Comparison of ENCODE assay signal across 29 cellular contexts in genomic region chr19:32251634-32252332, GRCh38.
"Had no signal": no experiment of that assay in that cellular context is flagged by ENCODE, and none has a peak within 500 bp of the region (broad histone marks: within the 10 kb centered on the region; RNA-seq: fewer than 3 reads in every experiment).

No MANE protein-coding gene starts in this region.

- H3K27ac Mint-ChIP-seq: naive thymus-derived CD8-positive, alpha-beta T cell; natural killer cell treated with Interleukin-12 subunit alpha and Interleukin-12 subunit beta and Interleukin-15 and Interleukin-18, amount 100 ng/mL, for 72 hours; nephron progenitor cell; progenitor cell of endocrine pancreas; stimulated activated effector memory CD8-positive, alpha-beta T cell treated with anti-CD3 and anti-CD28 coated beads, Interleukin-12 subunit alpha, Interleukin-12 subunit beta, amount 100 ng/mL, for 72 hours; stimulated activated naive B cell treated with anti-CD40 and anti-IgM and Interleukin-4, amounts not matched to agents 10 μg/mL and 1 μg/mL and 100 μg/mL, for 72 hours; stimulated activated naive CD8-positive, alpha-beta T cell treated with anti-CD3 and anti-CD28 coated beads, Interleukin-15, Interleukin-2, amounts not matched to agents 100 ng/mL and 50 ng/mL, for 24 hours had no signal

- ATAC-seq: naive thymus-derived CD8-positive, alpha-beta T cell; natural killer cell treated with Interleukin-12 subunit alpha and Interleukin-12 subunit beta and Interleukin-15 and Interleukin-18, amount 100 ng/mL, for 72 hours; psoas muscle; right cardiac atrium; sciatic nerve; stimulated activated effector memory CD8-positive, alpha-beta T cell treated with anti-CD3 and anti-CD28 coated beads, Interleukin-12 subunit alpha, Interleukin-12 subunit beta, amount 100 ng/mL, for 72 hours; stimulated activated naive B cell treated with anti-CD40 and anti-IgM and Interleukin-4, amounts not matched to agents 10 μg/mL and 1 μg/mL and 100 μg/mL, for 72 hours had no signal

- H2AFZ ChIP-seq: parathyroid adenoma had no signal

- H3K27me3 ChIP-seq: ovary, thyroid gland, upper lobe of left lung, vagina had no signal

- H3K4me1 Mint-ChIP-seq: naive thymus-derived CD8-positive, alpha-beta T cell; neural crest cell; stimulated activated effector memory CD8-positive, alpha-beta T cell treated with anti-CD3 and anti-CD28 coated beads, Interleukin-12 subunit alpha, Interleukin-12 subunit beta, amount 100 ng/mL, for 72 hours; stimulated activated naive B cell treated with anti-CD40 and anti-IgM and Interleukin-4, amounts not matched to agents 10 μg/mL and 1 μg/mL and 100 μg/mL, for 72 hours had no signal

- H3K9ac ChIP-seq: parathyroid adenoma had no signal

- H3K9me3 Mint-ChIP-seq: naive thymus-derived CD8-positive, alpha-beta T cell; natural killer cell treated with Interleukin-12 subunit alpha and Interleukin-12 subunit beta and Interleukin-15 and Interleukin-18, amount 100 ng/mL, for 72 hours; neural crest cell; stimulated activated effector memory CD8-positive, alpha-beta T cell treated with anti-CD3 and anti-CD28 coated beads, Interleukin-12 subunit alpha, Interleukin-12 subunit beta, amount 100 ng/mL, for 72 hours; stimulated activated naive CD8-positive, alpha-beta T cell treated with anti-CD3 and anti-CD28 coated beads, Interleukin-15, Interleukin-2, amounts not matched to agents 100 ng/mL and 50 ng/mL, for 24 hours had no signal

- H3K4me1 ChIP-seq: parathyroid adenoma, psoas muscle, stomach, thyroid gland, tibial nerve, upper lobe of left lung, vagina had no signal

- H3K27ac ChIP-seq: ovary, parathyroid adenoma, psoas muscle, stomach, thoracic aorta, thyroid gland, tibial nerve, upper lobe of left lung, vagina had no signal

- H3K36me3 Mint-ChIP-seq: naive thymus-derived CD8-positive, alpha-beta T cell; natural killer cell treated with Interleukin-12 subunit alpha and Interleukin-12 subunit beta and Interleukin-15 and Interleukin-18, amount 100 ng/mL, for 72 hours; stimulated activated effector memory CD8-positive, alpha-beta T cell treated with anti-CD3 and anti-CD28 coated beads, Interleukin-12 subunit alpha, Interleukin-12 subunit beta, amount 100 ng/mL, for 72 hours; stimulated activated naive B cell treated with anti-CD40 and anti-IgM and Interleukin-4, amounts not matched to agents 10 μg/mL and 1 μg/mL and 100 μg/mL, for 72 hours had no signal

- DNase-seq: naive thymus-derived CD8-positive, alpha-beta T cell; nephron progenitor cell; occipital lobe; ovary; posterior cingulate gyrus; psoas muscle; right cardiac atrium; small intestine; stimulated activated CD4-positive, alpha-beta T cell treated with anti-CD3 and anti-CD28 coated beads, Interleukin-15, amount 100 ng/mL, for 24 hours; stimulated activated CD4-positive, alpha-beta T cell treated with anti-CD3 and anti-CD28 coated beads, Interleukin-2, amount 100 ng/mL, for 24 hours; stimulated activated CD4-positive, alpha-beta T cell treated with anti-CD3 and anti-CD28 coated beads, Interleukin-2, amount 100 ng/mL, for 48 hours; stimulated activated CD4-positive, alpha-beta T cell treated with anti-CD3 and anti-CD28 coated beads, Interleukin-4, amount 100 ng/mL, for 24 hours; stimulated activated naive B cell treated with anti-CD40 and anti-IgM and Interleukin-4, amounts not matched to agents 10 μg/mL and 1 μg/mL and 100 μg/mL, for 72 hours; stimulated activated naive CD4-positive, alpha-beta T cell treated with Interleukin-2 at 50 U/mL for 16 hours; stomach; thyroid gland; trophoblast cell had no signal

- FAIRE-seq: small intestine, urothelium cell line had no signal

- H3K79me2 ChIP-seq: parathyroid adenoma had no signal

- H3K9me3 ChIP-seq: ovary, psoas muscle, thoracic aorta, thyroid gland, tibial nerve, vagina had no signal

- H3K36me3 ChIP-seq: ovary, stomach, thoracic aorta, thyroid gland, tibial nerve, upper lobe of left lung, vagina had no signal

- H3K4me3 ChIP-seq: ovary, psoas muscle, stomach, thoracic aorta, thyroid gland, tibial nerve, upper lobe of left lung, vagina had no signal

- H3K4me3 Mint-ChIP-seq: naive thymus-derived CD8-positive, alpha-beta T cell; natural killer cell treated with Interleukin-12 subunit alpha and Interleukin-12 subunit beta and Interleukin-15 and Interleukin-18, amount 100 ng/mL, for 72 hours; nephron progenitor cell; neural crest cell; stimulated activated effector memory CD8-positive, alpha-beta T cell treated with anti-CD3 and anti-CD28 coated beads, Interleukin-12 subunit alpha, Interleukin-12 subunit beta, amount 100 ng/mL, for 72 hours; stimulated activated naive B cell treated with anti-CD40 and anti-IgM and Interleukin-4, amounts not matched to agents 10 μg/mL and 1 μg/mL and 100 μg/mL, for 72 hours; stimulated activated naive CD8-positive, alpha-beta T cell treated with anti-CD3 and anti-CD28 coated beads, Interleukin-15, Interleukin-2, amounts not matched to agents 100 ng/mL and 50 ng/mL, for 24 hours had no signal
